In the genomic region with DNA sequence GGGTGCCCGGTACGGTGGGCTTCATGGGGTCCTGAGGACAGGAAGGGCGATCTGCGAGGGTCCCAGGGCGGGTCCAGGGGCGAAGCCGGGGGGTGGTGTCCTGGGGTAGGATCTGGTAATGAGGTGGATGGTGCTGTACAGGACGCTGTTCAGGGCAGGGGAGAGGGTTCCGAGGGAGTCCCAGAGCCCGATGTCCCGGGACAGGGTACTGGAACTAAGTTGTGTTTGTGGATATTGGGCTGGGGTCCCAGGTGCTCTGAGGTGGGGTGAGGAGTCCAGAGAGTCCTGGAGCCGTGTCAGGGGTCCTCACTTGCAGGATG, we compare ENCODE assay signal across 8 cellular contexts. TPM values are rescaled to one million over a fixed set of nuclear protein-coding genes. Genes with fewer than 3 reads are reported as not detected.
DNase-seq lines count a peak whose midpoint lies in the region; ATAC-seq lines count a peak whose summit lies in the region.

No MANE protein-coding gene starts in this region.

- H4K20me1 ChIP-seq in BLaER1, result no peaks in the 10 kb centered on the region; the same call in 1 of the 2 replicates

- peak overlapping the region; percentile 96 for H3K27ac Mint-ChIP-seq in activated T-helper 17 cell treated with anti-CD3 and anti-CD28 coated beads, Interleukin-2, amount 50 U/mL, for 72 hours

- H3K36me3 ChIP-seq in BLaER1, result peaks cover 36% of the 10 kb centered on the region

- no peaks in the 10 kb centered on the region for H3K27me3 Mint-ChIP-seq in activated T-helper 17 cell treated with anti-CD3 and anti-CD28 coated beads, Interleukin-2, amount 50 U/mL, for 72 hours

- DNase-seq in substantia nigra (lab: John Stamatoyannopoulos, UW) (no peak), NCI-H2196 (lab: John Stamatoyannopoulos, UW; ENCODE audit: unreplicated experiment) (no peak), HPDE6-E6E7 (ENCODE audit: extremely low spot score) (no peak), kidney glomerular epithelial cell (lab: John Stamatoyannopoulos, UW) (no peak)

- peaks cover 10% of the 10 kb centered on the region; the same call in 1 of the 2 replicates for H3K9me3 ChIP-seq in BLaER1
- peaks cover 4% of the 10 kb centered on the region for H3K9me3 ChIP-seq in iPS-18c (ENCODE audit: control insufficient read depth, insufficient read depth, low read length)

- H3K36me3 Mint-ChIP-seq in activated T-helper 17 cell treated with anti-CD3 and anti-CD28 coated beads, Interleukin-2, amount 50 U/mL, for 72 hours (ENCODE audit: low read depth), result peaks cover 30% of the 10 kb centered on the region

- peak overlapping the region; percentile 94 for H3K4me3 Mint-ChIP-seq in activated T-helper 17 cell treated with anti-CD3 and anti-CD28 coated beads, Interleukin-2, amount 50 U/mL, for 72 hours

- peaks cover 4% of the 10 kb centered on the region for H3K9me3 Mint-ChIP-seq in activated T-helper 17 cell treated with anti-CD3 and anti-CD28 coated beads, Interleukin-2, amount 50 U/mL, for 72 hours

- H3K4me3 ChIP-seq in BLaER1 (peak overlapping the region; percentile 78), iPS-18c (ENCODE audit: insufficient read depth, low read depth, low read length) (peak overlapping the region; percentile 97)

- peak overlapping the region; percentile 87 for H3K9ac ChIP-seq in BLaER1

- ATAC-seq in HG02623 (IDR thresholded peaks at IDR 0.05; ENCODE audit: unreplicated experiment), result peak; percentile 6
- peak; percentile 12 for ATAC-seq in activated T-helper 17 cell treated with anti-CD3 and anti-CD28 coated beads, Interleukin-2, amount 50 U/mL, for 72 hours (replicated peaks)

- peaks cover 31% of the 10 kb centered on the region for H3K4me1 Mint-ChIP-seq in activated T-helper 17 cell treated with anti-CD3 and anti-CD28 coated beads, Interleukin-2, amount 50 U/mL, for 72 hours

- no peaks in the 10 kb centered on the region for H3K27me3 ChIP-seq in BLaER1

- H3K4me2 ChIP-seq in BLaER1, result peak overlapping the region; percentile 93

- H3K27ac ChIP-seq in BLaER1 (peak overlapping the region; percentile 91), substantia nigra (ENCODE audit: low read depth, low read length, poor library complexity, severe bottlenecking) (peak overlapping the region; percentile 83)

- peaks cover 28% of the 10 kb centered on the region for H3K4me1 ChIP-seq in BLaER1

RNA-seq across cellular contexts. Expression of gene LZTR1, which starts 0.4 kb away (rescaled TPM):
- total RNA-seq in activated T-helper 17 cell treated with anti-CD3 and anti-CD28 coated beads, Interleukin-2, amount 50 U/mL, for 72 hours, result 10 to 100 TPM; 40.0 to 68.7 TPM

RNA-seq across cellular contexts. Expression of gene AIFM3, which starts 15.5 kb away (rescaled TPM):
- not detected for total RNA-seq in activated T-helper 17 cell treated with anti-CD3 and anti-CD28 coated beads, Interleukin-2, amount 50 U/mL, for 72 hours

RNA-seq across cellular contexts. Expression of gene THAP7, which starts 19.4 kb away (rescaled TPM):
- 10 to 100 TPM; 19.6 to 27.1 TPM for total RNA-seq in activated T-helper 17 cell treated with anti-CD3 and anti-CD28 coated beads, Interleukin-2, amount 50 U/mL, for 72 hours

RNA-seq across cellular contexts. Expression of gene P2RX6, which starts 32.4 kb away (rescaled TPM):
- total RNA-seq in activated T-helper 17 cell treated with anti-CD3 and anti-CD28 coated beads, Interleukin-2, amount 50 U/mL, for 72 hours, result under 1 TPM in 1 of 2 donors, not detected in 1; 0.28 TPM

RNA-seq across cellular contexts. Expression of gene SLC7A4, which starts 49.8 kb away (rescaled TPM):
- not detected for total RNA-seq in activated T-helper 17 cell treated with anti-CD3 and anti-CD28 coated beads, Interleukin-2, amount 50 U/mL, for 72 hours
